Comparison of ENCODE assay signal across 9 cellular contexts in genomic region chr16:17468611-17469010, GRCh38. TPM values are rescaled to one million over a fixed set of nuclear protein-coding genes. Genes with fewer than 3 reads are reported as not detected.
DNase-seq lines count a peak whose midpoint lies in the region; ATAC-seq lines count a peak whose summit lies in the region.
"Had no signal": no experiment of that assay in that cellular context is flagged by ENCODE, and none has a peak within 500 bp of the region (broad histone marks: within the 10 kb centered on the region; RNA-seq: fewer than 3 reads in every experiment).

No MANE protein-coding gene starts in this region.

- H3K36me3 Mint-ChIP-seq in activated CD4-positive, alpha-beta memory T cell treated with anti-CD3 and anti-CD28 coated beads, Interleukin-2, amount 10 ng/mL, durations not matched to agents 7 days and 5 days (ENCODE audit: low read depth), result peaks cover 49% of the 10 kb centered on the region
- H3K36me3 Mint-ChIP-seq in activated CD4-positive, alpha-beta memory T cell treated with anti-CD3 and anti-CD28 coated beads for 36 hours, result no peaks in the 10 kb centered on the region
- peaks cover 43% of the 10 kb centered on the region for H3K36me3 Mint-ChIP-seq in activated T-helper 2 cell treated with anti-CD3 and anti-CD28 coated beads, Interferon-gamma antibody, Interleukin-2, Interleukin-4, amounts not matched to agents 10 μg/mL and 5 μg/mL and 100 μg/mL, durations not matched to agents 14 hours and 24 hours and 36 hours (ENCODE audit: low read depth)
- peaks cover 8% of the 10 kb centered on the region for H3K36me3 Mint-ChIP-seq in memory B cell

- H3K4me3 ChIP-seq in subcutaneous abdominal adipose tissue (ENCODE audit: low read depth in 1 of 5, low read length in 5 of 5), result peak overlapping the region; percentile 68 to 90 (median 77)

- CTCF ChIA-PET in activated CD4-positive, alpha-beta memory T cell treated with anti-CD3 and anti-CD28 coated beads, Interleukin-2, amount 10 ng/mL, durations not matched to agents 7 days and 5 days (lab: Charles Lee), result interaction anchor here (1.1 to 3.3 kb wide), 6 partner anchors 52 to 259 kb away, joined by 3 to 16 read pairs (median 4); no protein-coding TSS in a partner anchor
- CTCF ChIA-PET in activated CD4-positive, alpha-beta memory T cell treated with anti-CD3 and anti-CD28 coated beads for 36 hours (lab: Charles Lee), result interaction anchor here (0.6 to 3.3 kb wide), 11 partner anchors 10 to 607 kb away, joined by 3 to 24 read pairs (median 6); no protein-coding TSS in a partner anchor

- DNase-seq in activated CD4-positive, alpha-beta memory T cell treated with anti-CD3 and anti-CD28 coated beads, Interleukin-2, amount 10 ng/mL, durations not matched to agents 7 days and 5 days, result no peak
- no peak for DNase-seq in activated CD4-positive, alpha-beta memory T cell treated with anti-CD3 and anti-CD28 coated beads for 36 hours
- no peak for DNase-seq in activated T-helper 2 cell treated with anti-CD3 and anti-CD28 coated beads, Interferon-gamma antibody, Interleukin-2, Interleukin-4, amounts not matched to agents 10 μg/mL and 5 μg/mL and 100 μg/mL, durations not matched to agents 14 hours and 24 hours and 36 hours (ENCODE audit: low spot score)
- DNase-seq in memory B cell (ENCODE audit: low spot score in 2 of 2) (no peak), COR-L47 (lab: John Stamatoyannopoulos, UW) (no peak), cerebellar nuclear complex (lab: John Stamatoyannopoulos, UW) (no peak), HK-2 (ENCODE audit: unreplicated experiment) (no peak)
- DNase-seq: NCI-H226 had no signal

- H3K9ac ChIP-seq in subcutaneous abdominal adipose tissue (ENCODE audit: low read length in 5 of 5), result peak overlapping the region in 2 of 5 donors; percentile 67 to 79

- H3K4me1 Mint-ChIP-seq in activated CD4-positive, alpha-beta memory T cell treated with anti-CD3 and anti-CD28 coated beads, Interleukin-2, amount 10 ng/mL, durations not matched to agents 7 days and 5 days, result peaks cover 55% of the 10 kb centered on the region
- peaks cover 37% of the 10 kb centered on the region for H3K4me1 Mint-ChIP-seq in activated CD4-positive, alpha-beta memory T cell treated with anti-CD3 and anti-CD28 coated beads for 36 hours (ENCODE audit: low read depth)
- peaks cover 50% of the 10 kb centered on the region for H3K4me1 Mint-ChIP-seq in activated T-helper 2 cell treated with anti-CD3 and anti-CD28 coated beads, Interferon-gamma antibody, Interleukin-2, Interleukin-4, amounts not matched to agents 10 μg/mL and 5 μg/mL and 100 μg/mL, durations not matched to agents 14 hours and 24 hours and 36 hours (ENCODE audit: low read depth)
- peaks cover 35% of the 10 kb centered on the region for H3K4me1 Mint-ChIP-seq in memory B cell

- H3K36me3 ChIP-seq in subcutaneous abdominal adipose tissue (ENCODE audit: control insufficient read depth in 5 of 5, insufficient read depth in 5 of 5, low read length in 5 of 5), result no peaks in the 10 kb centered on the region

- H3K27ac ChIP-seq in subcutaneous abdominal adipose tissue (ENCODE audit: low read depth, low read length), result no peak overlapping the region

- POLR2A ChIA-PET in activated CD4-positive, alpha-beta memory T cell treated with anti-CD3 and anti-CD28 coated beads, Interleukin-2, amount 10 ng/mL, durations not matched to agents 7 days and 5 days (lab: Charles Lee), result interaction anchor here (1.2 to 4.9 kb wide), 6 partner anchors 16 to 127 kb away, joined by 3 to 21 read pairs (median 10); no protein-coding TSS in a partner anchor
- POLR2A ChIA-PET in activated CD4-positive, alpha-beta memory T cell treated with anti-CD3 and anti-CD28 coated beads for 36 hours (lab: Charles Lee), result interaction anchor here (0.5 to 1.0 kb wide), 2 partner anchors 99 to 123 kb away, joined by 3 to 4 read pairs; no protein-coding TSS in a partner anchor

- H3K4me1 ChIP-seq in subcutaneous abdominal adipose tissue (ENCODE audit: control insufficient read depth in 5 of 5, insufficient read depth in 5 of 5, low read length in 5 of 5), result peaks cover 2 to 44% (median 42%) of the 10 kb centered on the region in 5 donors

- H3K27me3 Mint-ChIP-seq in activated CD4-positive, alpha-beta memory T cell treated with anti-CD3 and anti-CD28 coated beads, Interleukin-2, amount 10 ng/mL, durations not matched to agents 7 days and 5 days, result no peaks in the 10 kb centered on the region
- no peaks in the 10 kb centered on the region for H3K27me3 Mint-ChIP-seq in activated CD4-positive, alpha-beta memory T cell treated with anti-CD3 and anti-CD28 coated beads for 36 hours
- no peaks in the 10 kb centered on the region for H3K27me3 Mint-ChIP-seq in activated T-helper 2 cell treated with anti-CD3 and anti-CD28 coated beads, Interferon-gamma antibody, Interleukin-2, Interleukin-4, amounts not matched to agents 10 μg/mL and 5 μg/mL and 100 μg/mL, durations not matched to agents 14 hours and 24 hours and 36 hours (ENCODE audit: low read depth)
- H3K27me3 Mint-ChIP-seq in memory B cell, result peaks cover 2% of the 10 kb centered on the region

- no peaks in the 10 kb centered on the region for H3K9me3 Mint-ChIP-seq in activated CD4-positive, alpha-beta memory T cell treated with anti-CD3 and anti-CD28 coated beads, Interleukin-2, amount 10 ng/mL, durations not matched to agents 7 days and 5 days
- no peaks in the 10 kb centered on the region for H3K9me3 Mint-ChIP-seq in activated CD4-positive, alpha-beta memory T cell treated with anti-CD3 and anti-CD28 coated beads for 36 hours
- no peaks in the 10 kb centered on the region for H3K9me3 Mint-ChIP-seq in activated T-helper 2 cell treated with anti-CD3 and anti-CD28 coated beads, Interferon-gamma antibody, Interleukin-2, Interleukin-4, amounts not matched to agents 10 μg/mL and 5 μg/mL and 100 μg/mL, durations not matched to agents 14 hours and 24 hours and 36 hours
- no peaks in the 10 kb centered on the region for H3K9me3 Mint-ChIP-seq in memory B cell

- peaks cover 0 to 8% (median 0%) of the 10 kb centered on the region in 5 donors for H3K27me3 ChIP-seq in subcutaneous abdominal adipose tissue (ENCODE audit: control insufficient read depth in 5 of 5, insufficient read depth in 4 of 5, low read length in 5 of 5)

- H3K27ac Mint-ChIP-seq in activated CD4-positive, alpha-beta memory T cell treated with anti-CD3 and anti-CD28 coated beads, Interleukin-2, amount 10 ng/mL, durations not matched to agents 7 days and 5 days, result no peak overlapping the region
- no peak overlapping the region for H3K27ac Mint-ChIP-seq in activated CD4-positive, alpha-beta memory T cell treated with anti-CD3 and anti-CD28 coated beads for 36 hours
- H3K27ac Mint-ChIP-seq in activated T-helper 2 cell treated with anti-CD3 and anti-CD28 coated beads, Interferon-gamma antibody, Interleukin-2, Interleukin-4, amounts not matched to agents 10 μg/mL and 5 μg/mL and 100 μg/mL, durations not matched to agents 14 hours and 24 hours and 36 hours, result peak overlapping the region; percentile 20
- H3K27ac Mint-ChIP-seq in memory B cell, result no peak overlapping the region

- no peak for ATAC-seq in memory B cell (ENCODE audit: low read depth)

- intact Hi-C loops in activated CD4-positive, alpha-beta memory T cell treated with anti-CD3 and anti-CD28 coated beads for 36 hours (cut with micrococcal nuclease), result loop anchor here (5.0 kb wide), 1 partner anchor 276 kb away; no protein-coding TSS in a partner anchor
- intact Hi-C loops in activated T-helper 2 cell treated with anti-CD3 and anti-CD28 coated beads, Interferon-gamma antibody, Interleukin-2, Interleukin-4, amounts not matched to agents 10 μg/mL and 5 μg/mL and 100 μg/mL, durations not matched to agents 14 hours and 24 hours and 36 hours (cut with micrococcal nuclease), result no loop called here

- H3K4me3 Mint-ChIP-seq in activated CD4-positive, alpha-beta memory T cell treated with anti-CD3 and anti-CD28 coated beads, Interleukin-2, amount 10 ng/mL, durations not matched to agents 7 days and 5 days, result peak overlapping the region; percentile 77
- H3K4me3 Mint-ChIP-seq in activated CD4-positive, alpha-beta memory T cell treated with anti-CD3 and anti-CD28 coated beads for 36 hours, result no peak overlapping the region
- H3K4me3 Mint-ChIP-seq in activated T-helper 2 cell treated with anti-CD3 and anti-CD28 coated beads, Interferon-gamma antibody, Interleukin-2, Interleukin-4, amounts not matched to agents 10 μg/mL and 5 μg/mL and 100 μg/mL, durations not matched to agents 14 hours and 24 hours and 36 hours (ENCODE audit: low read depth), result peak overlapping the region; percentile 88
- peak overlapping the region; percentile 88 for H3K4me3 Mint-ChIP-seq in memory B cell

- H3K9me3 ChIP-seq in subcutaneous abdominal adipose tissue (ENCODE audit: control insufficient read depth in 5 of 5, low read length in 5 of 5), result no peaks in the 10 kb centered on the region

RNA-seq across cellular contexts. Expression of gene XYLT1, which starts 2.1 kb away (rescaled TPM):
- 10 to 100 TPM; 30.2 to 34.9 TPM for total RNA-seq in activated CD4-positive, alpha-beta memory T cell treated with anti-CD3 and anti-CD28 coated beads, Interleukin-2, amount 10 ng/mL, durations not matched to agents 7 days and 5 days
- total RNA-seq in activated CD4-positive, alpha-beta memory T cell treated with anti-CD3 and anti-CD28 coated beads for 36 hours, result 1 to 10 TPM; 6.2 to 6.8 TPM
- 15.7 and 18.9 TPM in 2 replicates for total RNA-seq in activated T-helper 2 cell treated with anti-CD3 and anti-CD28 coated beads, Interferon-gamma antibody, Interleukin-2, Interleukin-4, amounts not matched to agents 10 μg/mL and 5 μg/mL and 100 μg/mL, durations not matched to agents 14 hours and 24 hours and 36 hours
